11 cellular contexts compared by ENCODE assay signal in the genomic region with DNA sequence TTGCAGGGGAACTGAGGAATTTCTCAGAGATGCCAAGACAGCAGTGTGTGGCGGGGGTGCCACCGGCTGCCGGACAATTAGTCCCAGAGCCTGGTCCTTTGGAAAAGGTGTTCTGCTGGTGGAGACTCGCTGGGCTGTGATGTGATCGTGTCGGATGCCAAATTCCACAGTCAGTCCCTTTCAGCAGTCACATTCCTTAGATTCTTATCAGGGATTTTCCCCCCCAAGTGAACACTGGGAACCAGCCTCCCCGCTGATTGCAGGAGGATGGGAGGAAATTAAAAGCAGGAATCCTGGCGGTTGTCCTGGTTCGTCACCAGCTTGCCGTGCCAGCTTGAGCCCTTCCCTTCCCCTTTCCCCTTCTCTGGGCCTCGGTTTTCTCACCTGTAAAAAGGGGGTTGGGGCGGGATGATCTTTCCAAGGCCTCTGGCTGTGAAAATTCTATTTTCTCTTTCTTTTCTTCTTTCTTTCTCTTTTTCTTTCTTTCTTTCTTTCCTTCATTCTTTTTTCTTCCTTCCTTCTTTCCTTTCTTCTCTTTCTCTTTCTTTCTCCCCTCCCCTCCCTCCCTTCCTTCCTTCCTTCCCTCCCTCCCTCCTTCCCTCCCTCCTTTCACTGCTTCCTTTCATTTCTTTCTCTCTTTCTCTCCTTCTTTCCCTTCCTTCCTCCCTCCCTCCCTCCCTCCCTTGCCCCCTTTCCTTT. TPM values are rescaled to one million over a fixed set of nuclear protein-coding genes. Genes with fewer than 3 reads are reported as not detected.
DNase-seq lines count a peak whose midpoint lies in the region; ATAC-seq and TF ChIP-seq lines count a peak whose summit lies in the region.
"Had no signal": no experiment of that assay in that cellular context is flagged by ENCODE, and none has a peak within 500 bp of the region (broad histone marks: within the 10 kb centered on the region; RNA-seq: fewer than 3 reads in every experiment).

No MANE protein-coding gene starts in this region.

- H3K27me3 ChIP-seq in PC-3 (ENCODE audit: low read length) = 0 out of 2 replicates have a peak, but pooled peaks cover 4% of the 10 kb centered on the region

- CTCF ChIA-PET in PC-3 (lab: Charles Lee) = no interaction called here

- H3K27me3 Mint-ChIP-seq in nephron (ENCODE audit: low read depth) = peaks cover 13% of the 10 kb centered on the region
- H3K27me3 Mint-ChIP-seq in naive thymus-derived CD8-positive, alpha-beta T cell = peaks cover 1 to 29% (median 9%) of the 10 kb centered on the region in 5 donors

- TF ChIP-seq CTCF in PC-3 (conservative IDR thresholded peaks at IDR 0.05; ENCODE audit: low read depth, low read length) (no peak), nephron (IDR thresholded peaks at IDR 0.05; ENCODE audit: unreplicated experiment in 3 of 3) (no peak)

- no peaks in the 10 kb centered on the region for H3K36me3 ChIP-seq in PC-3 (ENCODE audit: low read depth, low read length)

- H3K4me3 Mint-ChIP-seq in nephron = peak overlapping the region in 2 of 3 experiments; percentile 12 to 52
- H3K4me3 Mint-ChIP-seq in naive thymus-derived CD8-positive, alpha-beta T cell = no peak overlapping the region
- H3K4me3 Mint-ChIP-seq: activated T-cell treated with anti-CD3 and anti-CD28 coated beads, Interleukin-2, amount 50 U/mL, for 4 hours had no signal

- DNase-seq in DMS 273 treated with DMSO at 0.1 percent for 48 hours (lab: John Stamatoyannopoulos, UW) (peak; percentile 18), PC-3 (peak; percentile 76), ecto neural progenitor cell (ENCODE audit: low spot score) (peak; percentile 84)
- no peak for DNase-seq in naive thymus-derived CD8-positive, alpha-beta T cell
- DNase-seq: activated T-cell treated with anti-CD3 and anti-CD28 coated beads, Interleukin-2, amount 50 U/mL, for 4 hours; effector CD4-positive, alpha-beta T cell; NCI-H1694 had no signal

- no TSS peak for BruUV-seq in PC-3 (replicated peaks; lab: Mats Ljungman, UMichigan)

- H3K4me2 ChIP-seq in PC-3 (ENCODE audit: low read length) = peak overlapping the region; percentile 84

- H3K9me3 Mint-ChIP-seq in nephron = no peaks in the 10 kb centered on the region
- no peaks in the 10 kb centered on the region for H3K9me3 Mint-ChIP-seq in naive thymus-derived CD8-positive, alpha-beta T cell
- H3K9me3 Mint-ChIP-seq: activated T-cell treated with anti-CD3 and anti-CD28 coated beads, Interleukin-2, amount 50 U/mL, for 4 hours had no signal

- peak overlapping the region; percentile 73 for H2AFZ ChIP-seq in PC-3 (ENCODE audit: low read length)

- POLR2A ChIA-PET in PC-3 (lab: Charles Lee; ENCODE audit: unreplicated experiment) = no interaction called here
- POLR2A ChIA-PET in naive thymus-derived CD8-positive, alpha-beta T cell (lab: Charles Lee) = interaction anchor here (1.1 kb wide), 1 partner anchor 8 kb away, joined by 3 read pairs; no protein-coding TSS in a partner anchor

- peaks cover 30% of the 10 kb centered on the region for H3K4me1 Mint-ChIP-seq in nephron
- H3K4me1 Mint-ChIP-seq in naive thymus-derived CD8-positive, alpha-beta T cell = peaks cover 0 to 21% (median 9%) of the 10 kb centered on the region in 4 donors

- no peak overlapping the region for H3K27ac ChIP-seq in PC-3 (ENCODE audit: low read length)

- H3K9me2 ChIP-seq in PC-3 (replicated peaks; ENCODE audit: low read length) = no peaks in the 10 kb centered on the region

- no peaks in the 10 kb centered on the region for H3F3A ChIP-seq in PC-3 (ENCODE audit: low read length, unreplicated experiment)

- no peaks in the 10 kb centered on the region for H3K79me2 ChIP-seq in PC-3 (ENCODE audit: low read length)

- H3K4me3 ChIP-seq in PC-3 (ENCODE audit: low read length) = peak overlapping the region; percentile 59

- H3K4me1 ChIP-seq in PC-3 (ENCODE audit: insufficient read depth, low read length) = peaks cover 8% of the 10 kb centered on the region

- no peaks in the 10 kb centered on the region for H3K9me3 ChIP-seq in PC-3 (ENCODE audit: low read length)

- intact Hi-C loops in PC-3 (cut with micrococcal nuclease) = no loop called here

- H3K9ac ChIP-seq in PC-3 (ENCODE audit: low read length) = no peak overlapping the region

- H3K36me3 Mint-ChIP-seq in nephron (ENCODE audit: low read depth) = peaks cover 28% of the 10 kb centered on the region
- no peaks in the 10 kb centered on the region for H3K36me3 Mint-ChIP-seq in naive thymus-derived CD8-positive, alpha-beta T cell

- ATAC-seq in PC-3 = peak; percentile 73
- no peak for ATAC-seq in GM18519 (IDR thresholded peaks at IDR 0.05; ENCODE audit: low FRiP score, unreplicated experiment)
- ATAC-seq in naive thymus-derived CD8-positive, alpha-beta T cell = no peak
- no peak for ATAC-seq in GM21723 (IDR thresholded peaks at IDR 0.05; ENCODE audit: unreplicated experiment)
- ATAC-seq in GM19035 (IDR thresholded peaks at IDR 0.05; ENCODE audit: unreplicated experiment) = no peak
- ATAC-seq: activated T-cell treated with anti-CD3 and anti-CD28 coated beads, Interleukin-2, amount 50 U/mL, for 4 hours had no signal

- no peaks in the 10 kb centered on the region for H4K20me1 ChIP-seq in PC-3 (ENCODE audit: low read length)

- H3K27ac Mint-ChIP-seq in nephron = peak overlapping the region; percentile 68 to 76 (median 74)
- H3K27ac Mint-ChIP-seq in naive thymus-derived CD8-positive, alpha-beta T cell = peak overlapping the region in 1 of 10 donors; percentile 14

RNA-seq across cellular contexts. Expression of gene COL26A1, which starts 39.6 kb away (rescaled TPM):
- total RNA-seq in PC-3 (2014; rRNA removed) = not detected in 2 replicates
- total RNA-seq in naive thymus-derived CD8-positive, alpha-beta T cell = not detected
- not detected for polyA plus RNA-seq in naive thymus-derived CD8-positive, alpha-beta T cell

Comparison
In these comparisons a context has a peak if more than half of its experiments do, and no peak if none do; other contexts are left out.
1. DNase-seq: peak in DMS 273 treated with DMSO at 0.1 percent for 48 hours (single experiment), PC-3 (single experiment) and ecto neural progenitor cell (single experiment); none in naive thymus-derived CD8-positive, alpha-beta T cell (0 of 10).
2. H3K4me3 Mint-ChIP-seq: peak in nephron (2 of 3); none in naive thymus-derived CD8-positive, alpha-beta T cell (0 of 10).